9 cellular contexts compared by ENCODE assay signal in genomic region chr17:77741109-77741508, GRCh38.
DNase-seq lines count a peak whose midpoint lies in the region; ATAC-seq, FAIRE-seq and TF ChIP-seq lines count a peak whose summit lies in the region.
"Had no signal": no experiment of that assay in that cellular context is flagged by ENCODE, and none has a peak within 500 bp of the region (broad histone marks: within the 10 kb centered on the region; RNA-seq: fewer than 3 reads in every experiment).

No MANE protein-coding gene starts in this region.

- DNase-seq in CD4-positive, alpha-beta T cell = peak in 8 of 10 experiments; percentile 11 to 38 (median 21)
- no peak for DNase-seq in MM.1S
- DNase-seq in activated naive CD4-positive, alpha-beta T cell treated with Interleukin-2 at 50 U/mL for 16 hours = peak; percentile 37
- DNase-seq in mesenteric fat pad (ENCODE audit: low spot score) = peak; percentile 74
- DNase-seq in kidney = no peak
- no peak for DNase-seq in sciatic nerve (ENCODE audit: low spot score)

- H3K4me1 ChIP-seq in MM.1S (ENCODE audit: low read length) (no peaks in the 10 kb centered on the region), kidney (ENCODE audit: control insufficient read depth in 1 of 2, insufficient read depth in 1 of 2, low read depth in 1 of 2, low read length in 2 of 2) (peaks cover 0 to 2% of the 10 kb centered on the region in 2 donors)

- no peak overlapping the region for H3K27ac Mint-ChIP-seq in CD4-positive, alpha-beta T cell

- peak; percentile 37 for ATAC-seq in CD4-positive, alpha-beta T cell (ENCODE audit: poor library complexity)
- no peak for ATAC-seq in HG03108 (IDR thresholded peaks at IDR 0.05; ENCODE audit: unreplicated experiment)
- ATAC-seq in sciatic nerve = no peak
- ATAC-seq in GM21447 (IDR thresholded peaks at IDR 0.05; ENCODE audit: unreplicated experiment) = no peak

- no peak overlapping the region for H3K9ac ChIP-seq in MM.1S (ENCODE audit: low read length)
- H3K9ac ChIP-seq in kidney (ENCODE audit: low read length in 2 of 2) = no peak overlapping the region

- intact Hi-C loops in CD4-positive, alpha-beta T cell (cut with DNase I, micrococcal nuclease) = loop anchor here (2.0 to 10.0 kb wide), 2 partner anchors 198 to 816 kb away; no protein-coding TSS in a partner anchor
- intact Hi-C loops in kidney (cut with DNase I) (no loop called here), sciatic nerve (cut with DNase I) (no loop called here)

- H3K27me3 Mint-ChIP-seq in CD4-positive, alpha-beta T cell = no peaks in the 10 kb centered on the region

- H3K9me3 Mint-ChIP-seq in CD4-positive, alpha-beta T cell = no peaks in the 10 kb centered on the region

- no peaks in the 10 kb centered on the region for H4K20me1 ChIP-seq in MM.1S (ENCODE audit: insufficient read depth, low read length)

- CTCF ChIA-PET in CD4-positive, alpha-beta T cell (lab: Charles Lee) = interaction anchor here (0.9 kb wide), 1 partner anchor 198 kb away, joined by 3 read pairs; no protein-coding TSS in a partner anchor

- no peaks in the 10 kb centered on the region for H3K4me1 Mint-ChIP-seq in CD4-positive, alpha-beta T cell (ENCODE audit: low read depth)

- H3K4me3 Mint-ChIP-seq in CD4-positive, alpha-beta T cell = no peak overlapping the region

- POLR2A ChIA-PET in CD4-positive, alpha-beta T cell (lab: Charles Lee) = interaction anchor here (0.8 to 1.0 kb wide), 2 partner anchors 74 to 217 kb away, joined by 3 to 4 read pairs; partner anchors contain the start of gene TNRC6C

- H3K9me2 ChIP-seq in MM.1S (replicated peaks; ENCODE audit: insufficient read depth, low read length) = no peaks in the 10 kb centered on the region

- no peak overlapping the region for H3K4me3 ChIP-seq in MM.1S (ENCODE audit: low read length)
- H3K4me3 ChIP-seq in kidney (ENCODE audit: low read length in 2 of 2) = no peak overlapping the region

- no peak overlapping the region for H3K4me2 ChIP-seq in MM.1S (ENCODE audit: low read depth, low read length)

- no peaks in the 10 kb centered on the region for H3K36me3 Mint-ChIP-seq in CD4-positive, alpha-beta T cell (ENCODE audit: low read depth)

- no peak overlapping the region for H3K27ac ChIP-seq in CD4-positive, alpha-beta T cell (ENCODE audit: low read depth, low read length)
- H3K27ac ChIP-seq in MM.1S (ENCODE audit: low read length) = no peak overlapping the region
- no peak overlapping the region for H3K27ac ChIP-seq in kidney (ENCODE audit: low read depth in 2 of 2, low read length in 2 of 2)

- no peak overlapping the region for H2AFZ ChIP-seq in MM.1S (ENCODE audit: low read length)

- peaks cover 4% of the 10 kb centered on the region for H3K27me3 ChIP-seq in CD4-positive, alpha-beta T cell (ENCODE audit: control insufficient read depth, insufficient read depth, low read length)
- no peaks in the 10 kb centered on the region for H3K27me3 ChIP-seq in MM.1S (replicated peaks; ENCODE audit: insufficient read depth, low read length)

- H3K36me3 ChIP-seq in MM.1S (replicated peaks; ENCODE audit: insufficient read depth, low read length) = no peaks in the 10 kb centered on the region
- no peaks in the 10 kb centered on the region for H3K36me3 ChIP-seq in kidney (ENCODE audit: control insufficient read depth in 1 of 2, insufficient read depth in 2 of 2, low read length in 2 of 2)

- no peaks in the 10 kb centered on the region for H3F3A ChIP-seq in MM.1S (ENCODE audit: insufficient read depth, low read length)

- no peak for FAIRE-seq in kidney (lab: Jason Lieb, UNC)
- FAIRE-seq: TTC549 had no signal

- TF ChIP-seq CTCF in CD4-positive, alpha-beta T cell (IDR thresholded peaks at IDR 0.05) = peak; percentile 60
- TF ChIP-seq CTCF in MM.1S (IDR thresholded peaks at IDR 0.05; ENCODE audit: low read length) (peak; percentile 76), kidney (IDR thresholded peaks at IDR 0.05; ENCODE audit: borderline replicate concordance, extremely low read depth, insufficient read depth) (no peak)

- no peaks in the 10 kb centered on the region for H3K9me3 ChIP-seq in CD4-positive, alpha-beta T cell (ENCODE audit: control insufficient read depth, low read length)
- no peaks in the 10 kb centered on the region for H3K9me3 ChIP-seq in MM.1S (replicated peaks; ENCODE audit: insufficient read depth, low read length)
- H3K9me3 ChIP-seq in kidney (ENCODE audit: control insufficient read depth in 1 of 2, low read length in 2 of 2) = no peaks in the 10 kb centered on the region

- no peaks in the 10 kb centered on the region for H3K79me2 ChIP-seq in MM.1S (ENCODE audit: low read length)

Comparison
In these comparisons a context has a peak if more than half of its experiments do, and no peak if none do; other contexts are left out.
1. DNase-seq: peak in CD4-positive, alpha-beta T cell (8 of 10), activated naive CD4-positive, alpha-beta T cell treated with Interleukin-2 at 50 U/mL for 16 hours (single experiment) and mesenteric fat pad (single experiment); none in MM.1S (single experiment), kidney (single experiment) and sciatic nerve (single experiment).
2. intact Hi-C loops: an anchor here in CD4-positive, alpha-beta T cell (2.0 to 10.0 kb wide); none called in kidney and sciatic nerve.